In the genomic region with DNA sequence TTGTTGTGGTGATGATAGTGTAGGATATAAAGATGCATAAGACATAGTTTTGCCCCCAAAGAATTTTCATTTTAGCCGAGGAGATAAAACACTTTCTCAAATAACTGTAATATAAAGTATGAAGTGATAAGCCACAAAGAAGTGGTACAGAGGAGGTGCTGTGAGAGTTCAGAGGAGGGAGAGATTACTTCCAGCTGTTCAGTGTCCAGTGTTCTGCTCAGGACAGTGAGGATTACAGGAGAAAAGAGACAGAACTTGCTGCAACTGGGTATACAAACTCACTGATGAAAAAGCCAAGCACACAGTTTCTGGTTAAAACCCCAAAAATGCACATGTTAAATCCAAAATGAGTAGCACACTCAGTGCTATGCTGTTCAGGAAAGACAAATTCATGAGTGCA, we compare ENCODE assay signal across 17 cellular contexts.
"Had no signal": no experiment of that assay in that cellular context is flagged by ENCODE, and none has a peak within 500 bp of the region (broad histone marks: within the 10 kb centered on the region; RNA-seq: fewer than 3 reads in every experiment).

No MANE protein-coding gene starts in this region.

- H3K4me3 ChIP-seq: lower lobe of right lung, right atrium auricular region, thoracic aorta, tibial nerve, upper lobe of left lung had no signal

- H3K27me3 ChIP-seq: right atrium auricular region, tibial nerve, upper lobe of left lung had no signal

- H3K4me1 ChIP-seq: lower lobe of right lung, parathyroid adenoma, right atrium auricular region, tibial nerve, upper lobe of left lung had no signal

- H2AFZ ChIP-seq: parathyroid adenoma had no signal

- H3K9me3 ChIP-seq: lower lobe of right lung, right atrium auricular region, thoracic aorta, tibial nerve, upper lobe of left lung had no signal

- ATAC-seq: left colon; left ventricle myocardium superior; lower lobe of right lung; naive thymus-derived CD8-positive, alpha-beta T cell; sciatic nerve; stimulated activated naive B cell treated with anti-CD40 and anti-IgM and Interleukin-4, amounts not matched to agents 10 μg/mL and 1 μg/mL and 100 μg/mL, for 72 hours had no signal

- H3K36me3 ChIP-seq: lower lobe of right lung, right atrium auricular region, thoracic aorta, tibial nerve, upper lobe of left lung had no signal

- DNase-seq: cortex of kidney; hypothalamus; immature natural killer cell; islet precursor cell; kidney glomerular epithelial cell; left colon; left ventricle myocardium superior; lower lobe of right lung; naive thymus-derived CD8-positive, alpha-beta T cell; stimulated activated CD4-positive, alpha-beta T cell treated with anti-CD3 and anti-CD28 coated beads, Interleukin-2, amount 100 ng/mL, for 48 hours; stimulated activated naive B cell treated with anti-CD40 and anti-IgM and Interleukin-4, amounts not matched to agents 10 μg/mL and 1 μg/mL and 100 μg/mL, for 72 hours; upper lobe of left lung had no signal

- H3K27ac ChIP-seq: lower lobe of right lung, parathyroid adenoma, right atrium auricular region, thoracic aorta, tibial nerve, upper lobe of left lung had no signal

- H3K9ac ChIP-seq: parathyroid adenoma had no signal
